2 cellular contexts compared by ENCODE assay signal in the genomic region with DNA sequence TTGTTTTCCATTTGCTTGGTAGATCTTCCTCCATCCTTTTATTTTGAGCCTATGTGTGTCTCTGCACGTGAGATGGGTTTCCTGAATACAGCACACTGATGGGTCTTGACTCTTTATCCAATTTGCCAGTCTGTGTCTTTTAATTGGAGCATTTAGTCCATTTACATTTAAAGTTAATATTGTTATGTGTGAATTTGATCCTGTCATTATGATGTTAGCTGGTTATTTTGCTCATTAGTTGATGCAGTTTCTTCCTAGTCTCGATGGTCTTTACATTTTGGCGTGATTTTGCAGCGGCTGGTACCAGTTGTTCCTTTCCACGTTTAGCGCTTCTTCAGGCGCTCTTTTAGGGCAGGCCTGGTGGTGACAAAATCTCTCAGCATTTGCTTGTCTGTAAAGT. TPM values are rescaled to one million over a fixed set of nuclear protein-coding genes. Genes with fewer than 3 reads are reported as not detected.
"Had no signal": no experiment of that assay in that cellular context is flagged by ENCODE, and none has a peak within 500 bp of the region (broad histone marks: within the 10 kb centered on the region; RNA-seq: fewer than 3 reads in every experiment).

No MANE protein-coding gene starts in this region.

RNA-seq across cellular contexts. Expression of gene IQUB, which starts 7.9 kb away (rescaled TPM):
- total RNA-seq: HT1080 had no signal
- polyA plus RNA-seq: IgD-negative memory B cell had no signal
